ENCODE assay signal across 15 cellular contexts in genomic region chr13:92390217-92390616, GRCh38.
DNase-seq lines count a peak whose midpoint lies in the region; ATAC-seq lines count a peak whose summit lies in the region.
"Had no signal": no experiment of that assay in that cellular context is flagged by ENCODE, and none has a peak within 500 bp of the region (broad histone marks: within the 10 kb centered on the region; RNA-seq: fewer than 3 reads in every experiment).

No MANE protein-coding gene starts in this region.

- H3K4me3 Mint-ChIP-seq in activated CD4-positive, alpha-beta memory T cell treated with anti-CD3 and anti-CD28 coated beads for 36 hours, result no peak overlapping the region

- H3K36me3 Mint-ChIP-seq in activated CD4-positive, alpha-beta memory T cell treated with anti-CD3 and anti-CD28 coated beads for 36 hours, result no peaks in the 10 kb centered on the region

- no peaks in the 10 kb centered on the region for H3K27me3 Mint-ChIP-seq in activated CD4-positive, alpha-beta memory T cell treated with anti-CD3 and anti-CD28 coated beads for 36 hours

- ATAC-seq in GM18868 (IDR thresholded peaks at IDR 0.05; ENCODE audit: unreplicated experiment), result peak; percentile 74
- no peak for ATAC-seq in GM18873 (IDR thresholded peaks at IDR 0.05; ENCODE audit: low FRiP score, unreplicated experiment)
- ATAC-seq: Panc1 had no signal

- CTCF ChIA-PET in activated CD4-positive, alpha-beta memory T cell treated with anti-CD3 and anti-CD28 coated beads for 36 hours (lab: Charles Lee), result no interaction called here

- POLR2A ChIA-PET in activated CD4-positive, alpha-beta memory T cell treated with anti-CD3 and anti-CD28 coated beads for 36 hours (lab: Charles Lee), result no interaction called here

- DNase-seq in NCI-H187 (lab: John Stamatoyannopoulos, UW) (peak; percentile 80 to 89), NCI-H774 (lab: John Stamatoyannopoulos, UW) (peak; percentile 57), left kidney (ENCODE audit: low read depth, low spot score) (peak; percentile 54), NCI-H1694 (lab: John Stamatoyannopoulos, UW) (no peak), inferior parietal cortex (ENCODE audit: extremely low spot score) (no peak)
- DNase-seq in activated CD4-positive, alpha-beta memory T cell treated with anti-CD3 and anti-CD28 coated beads for 36 hours, result no peak
- DNase-seq: activated CD4-positive, alpha-beta T cell treated with anti-CD3 and anti-CD28 coated beads for 1 hour; activated T-cell treated with anti-CD3 and anti-CD28 coated beads for 4 hours; NCI-H1436; stimulated activated CD4-positive, alpha-beta T cell treated with anti-CD3 and anti-CD28 coated beads, Interleukin-2, amount 100 ng/mL, for 24 hours; T-helper 1 cell; thyroid gland had no signal

- H3K4me1 Mint-ChIP-seq in activated CD4-positive, alpha-beta memory T cell treated with anti-CD3 and anti-CD28 coated beads for 36 hours (ENCODE audit: low read depth), result no peaks in the 10 kb centered on the region

- H3K27ac Mint-ChIP-seq in activated CD4-positive, alpha-beta memory T cell treated with anti-CD3 and anti-CD28 coated beads for 36 hours, result no peak overlapping the region

- peaks cover 2% of the 10 kb centered on the region for H3K9me3 Mint-ChIP-seq in activated CD4-positive, alpha-beta memory T cell treated with anti-CD3 and anti-CD28 coated beads for 36 hours

- intact Hi-C loops in activated CD4-positive, alpha-beta memory T cell treated with anti-CD3 and anti-CD28 coated beads for 36 hours (cut with micrococcal nuclease), result no loop called here

Comparison
In these comparisons a context has a peak if more than half of its experiments do, and no peak if none do; other contexts are left out.
1. DNase-seq: peak in NCI-H187 (2 of 2), NCI-H774 (single experiment) and left kidney (single experiment); none in activated CD4-positive, alpha-beta memory T cell treated with anti-CD3 and anti-CD28 coated beads for 36 hours (single experiment), NCI-H1694 (single experiment) and inferior parietal cortex (single experiment).